In genomic region chr4:184380707-184381106, GRCh38 we compare ENCODE assay signal across 28 cellular contexts.
"Had no signal": no experiment of that assay in that cellular context is flagged by ENCODE, and none has a peak within 500 bp of the region (broad histone marks: within the 10 kb centered on the region; RNA-seq: fewer than 3 reads in every experiment).

No MANE protein-coding gene starts in this region.

- DNase-seq: activated CD4-positive, alpha-beta T cell treated with anti-CD3 and anti-CD28 coated beads for 1 hour; activated CD4-positive, alpha-beta T cell treated with anti-CD3 and anti-CD28 coated beads, Interleukin-2, amount 50 U/mL, for 1 hour; activated CD8-positive, alpha-beta T cell treated with anti-CD3 and anti-CD28 coated beads, Interleukin-2, amount 10 ng/mL, durations not matched to agents 7 days and 5 days; activated gamma-delta T cell; activated naive CD4-positive, alpha-beta T cell treated with anti-CD3 and anti-CD28 coated beads, Interleukin-2, amount 50 U/mL, for 16 hours; aorta; brain microvascular endothelial cell; central memory CD4-positive, alpha-beta T cell; dermis blood vessel endothelial cell; effector CD8-positive, alpha-beta T cell; glutamatergic neuron; immature natural killer cell; left ventricle myocardium inferior; mammary epithelial cell; natural killer cell; sigmoid colon; stimulated activated CD4-positive, alpha-beta T cell treated with anti-CD3 and anti-CD28 coated beads, Interleukin-2, amount 100 ng/mL, for 48 hours; stimulated activated CD8-positive, alpha-beta memory T cell treated with anti-CD3 and anti-CD28 coated beads, Interleukin-4, amount 100 ng/mL, for 48 hours; stimulated activated naive CD4-positive, alpha-beta T cell; upper lobe of left lung; WERI-Rb-1 had no signal

- H3K79me2 ChIP-seq: hepatocyte had no signal

- H3K4me3 Mint-ChIP-seq: activated CD8-positive, alpha-beta T cell treated with anti-CD3 and anti-CD28 coated beads, Interleukin-2, amount 10 ng/mL, durations not matched to agents 7 days and 5 days; activated T-helper 1 cell treated with anti-CD3 and anti-CD28 coated beads, Interleukin-12 subunit alpha, Interleukin-12 subunit beta, Interleukin-2, Interleukin-4 antibody, amounts not matched to agents 30 ng/mL and 10 ng/mL and 1 ng/mL, durations not matched to agents 14 hours and 24 hours and 36 hours; immature natural killer cell; mesothelial cell of epicardium; natural killer cell had no signal

- ATAC-seq: activated CD8-positive, alpha-beta T cell treated with anti-CD3 and anti-CD28 coated beads, Interleukin-2, amount 10 ng/mL, durations not matched to agents 7 days and 5 days; esophagus mucosa; natural killer cell had no signal

- FAIRE-seq: frontal cortex, TTC549 had no signal

- H3K27ac ChIP-seq: brain microvascular endothelial cell, left ventricle myocardium inferior, sigmoid colon, thoracic aorta, upper lobe of left lung, WERI-Rb-1 had no signal

- H3K4me3 ChIP-seq: hepatocyte, left ventricle myocardium inferior, sigmoid colon, thoracic aorta, upper lobe of left lung had no signal

- H3K27me3 ChIP-seq: brain microvascular endothelial cell, hepatocyte, sigmoid colon, upper lobe of left lung had no signal

- H2AFZ ChIP-seq: hepatocyte had no signal

- H3K27ac Mint-ChIP-seq: activated CD8-positive, alpha-beta T cell treated with anti-CD3 and anti-CD28 coated beads, Interleukin-2, amount 10 ng/mL, durations not matched to agents 7 days and 5 days; activated T-helper 1 cell treated with anti-CD3 and anti-CD28 coated beads, Interleukin-12 subunit alpha, Interleukin-12 subunit beta, Interleukin-2, Interleukin-4 antibody, amounts not matched to agents 30 ng/mL and 10 ng/mL and 1 ng/mL, durations not matched to agents 14 hours and 24 hours and 36 hours; immature natural killer cell; mesothelial cell of epicardium had no signal

- H3K9me3 ChIP-seq: left ventricle myocardium inferior, sigmoid colon, thoracic aorta, upper lobe of left lung had no signal

- H3K36me3 ChIP-seq: brain microvascular endothelial cell, left ventricle myocardium inferior, sigmoid colon, thoracic aorta, upper lobe of left lung, WERI-Rb-1 had no signal
